In genomic region chr17:7351665-7352558, GRCh38 we compare ENCODE assay signal across 8 cellular contexts. TPM values are rescaled to one million over a fixed set of nuclear protein-coding genes. Genes with fewer than 3 reads are reported as not detected.
A peak's percentile ranks its signal among the peaks of the same experiment; 100 is the strongest.
DNase-seq lines count a peak whose midpoint lies in the region; ATAC-seq and TF ChIP-seq lines count a peak whose summit lies in the region.

TSS of gene KCTD11 (plus strand) at chr17:7352162.

- WGBS in tibial nerve, 2 donors: 1% methylated on average over 41 to 51 of the region's 93 CpGs

- peaks cover 39% of the 10 kb centered on the region for H3K79me2 ChIP-seq in osteoblast (ENCODE audit: insufficient read depth, low read length)

- H3K4me3 Mint-ChIP-seq in glutamatergic neuron (ENCODE audit: unreplicated experiment): peak within 1 kb of the TSS; percentile 90

- peak within 1 kb of the TSS; percentile 96 for H3K4me2 ChIP-seq in osteoblast (ENCODE audit: insufficient read depth, low read length)

- no peaks in the 10 kb centered on the region for H3K9me3 Mint-ChIP-seq in activated naive CD4-positive, alpha-beta T cell treated with anti-CD3 and anti-CD28 coated beads, Interleukin-2, amount 50 U/mL, for 72 hours
- peaks cover 6% of the 10 kb centered on the region for H3K9me3 Mint-ChIP-seq in glutamatergic neuron (ENCODE audit: unreplicated experiment)

- H3K4me1 Mint-ChIP-seq in glutamatergic neuron (ENCODE audit: low read depth, unreplicated experiment): peaks cover 6% of the 10 kb centered on the region

- peak in 1 of 2 donors; percentile 76 for TF ChIP-seq EP300 in tibial nerve (IDR thresholded peaks at IDR 0.05)

- H3K27me3 Mint-ChIP-seq in glutamatergic neuron (ENCODE audit: unreplicated experiment): peaks cover 8% of the 10 kb centered on the region

- H3K9me3 ChIP-seq in SJSA1 (replicated peaks) (no peaks in the 10 kb centered on the region), osteoblast (ENCODE audit: low read depth, low read length) (no peaks in the 10 kb centered on the region), tibial nerve (no peaks in the 10 kb centered on the region)

- peak within 1 kb of the TSS; percentile 87 to 96 for H3K27ac Mint-ChIP-seq in activated naive CD4-positive, alpha-beta T cell treated with anti-CD3 and anti-CD28 coated beads, Interleukin-2, amount 50 U/mL, for 72 hours
- H3K27ac Mint-ChIP-seq in glutamatergic neuron (ENCODE audit: unreplicated experiment): peak within 1 kb of the TSS; percentile 25

- H3K36me3 ChIP-seq in SJSA1: peaks cover 4% of the 10 kb centered on the region
- no peaks in the 10 kb centered on the region for H3K36me3 ChIP-seq in osteoblast (ENCODE audit: insufficient read depth, low read length)
- H3K36me3 ChIP-seq in tibial nerve: no peaks in the 10 kb centered on the region

- H3K27ac ChIP-seq in SJSA1 (peak within 1 kb of the TSS; percentile 92), osteoblast (ENCODE audit: low read depth, low read length) (peak within 1 kb of the TSS; percentile 94), tibial nerve (peak within 1 kb of the TSS; percentile 91 to 100 (median 96))

- TF ChIP-seq POLR2A in tibial nerve (IDR thresholded peaks at IDR 0.05): peak; percentile 2 to 49

- peak within 1 kb of the TSS; percentile 86 for H2AFZ ChIP-seq in osteoblast (ENCODE audit: low read length)

- H3K4me3 ChIP-seq in SJSA1 (peak within 1 kb of the TSS; percentile 77), osteoblast (ENCODE audit: insufficient read depth, low read length) (peak within 1 kb of the TSS; percentile 95), tibial nerve (peak within 1 kb of the TSS; percentile 71 to 95 (median 76))

- peaks cover 37% of the 10 kb centered on the region for H4K20me1 ChIP-seq in osteoblast (ENCODE audit: insufficient read depth, low read length)

- TF ChIP-seq CTCF in glutamatergic neuron (IDR thresholded peaks at IDR 0.05; ENCODE audit: partially characterized antibody, unreplicated experiment): no peak
- peak; percentile 52 for TF ChIP-seq CTCF in osteoblast (IDR thresholded peaks at IDR 0.05; ENCODE audit: extremely low read depth, low read depth, low read length)
- TF ChIP-seq CTCF in tibial nerve (IDR thresholded peaks at IDR 0.05): peak; percentile 27 to 61 (median 41)

- ATAC-seq in GM19372 (IDR thresholded peaks at IDR 0.05; ENCODE audit: low read depth, unreplicated experiment) (peak; percentile 66), HG03521 (IDR thresholded peaks at IDR 0.05; ENCODE audit: unreplicated experiment) (peak; percentile 66)
- ATAC-seq in activated naive CD4-positive, alpha-beta T cell treated with anti-CD3 and anti-CD28 coated beads, Interleukin-2, amount 50 U/mL, for 72 hours: peak; percentile 73 to 85

- H3K27me3 ChIP-seq in SJSA1 (replicated peaks) (no peaks in the 10 kb centered on the region), osteoblast (ENCODE audit: insufficient read depth, low read length) (no peaks in the 10 kb centered on the region), tibial nerve (no peaks in the 10 kb centered on the region)

- DNase-seq in C1 segment of cervical spinal cord (lab: John Stamatoyannopoulos, UW): peak; percentile 28 to 92 (median 80)
- DNase-seq in SJSA1 (ENCODE audit: low read depth in 1 of 2, low spot score in 2 of 2): peak; percentile 93 to 97
- peak; percentile 81 to 96 for DNase-seq in activated naive CD4-positive, alpha-beta T cell treated with anti-CD3 and anti-CD28 coated beads, Interleukin-2, amount 50 U/mL, for 72 hours (ENCODE audit: low spot score in 2 of 2)
- DNase-seq in glutamatergic neuron: peak; percentile 80
- DNase-seq in osteoblast (ENCODE audit: insufficient read length, low spot score, missing footprints): peak; percentile 99
- DNase-seq in tibial nerve (ENCODE audit: low spot score in 2 of 2): peak; percentile 85 to 88

- H3K4me1 ChIP-seq in SJSA1 (replicated peaks) (peaks cover 39% of the 10 kb centered on the region), osteoblast (ENCODE audit: insufficient read depth, low read length) (peaks cover 50% of the 10 kb centered on the region), tibial nerve (peaks cover 0 to 79% (median 44%) of the 10 kb centered on the region in 4 donors)

- peaks cover 11 to 24% of the 10 kb centered on the region in 2 donors for H3K36me3 Mint-ChIP-seq in activated naive CD4-positive, alpha-beta T cell treated with anti-CD3 and anti-CD28 coated beads, Interleukin-2, amount 50 U/mL, for 72 hours
- H3K36me3 Mint-ChIP-seq in glutamatergic neuron (ENCODE audit: unreplicated experiment): no peaks in the 10 kb centered on the region

RNA-seq across cellular contexts. Expression of gene KCTD11, which starts in this region (rescaled TPM):
- total RNA-seq in SJSA1 (2014; rRNA removed; shearing (Covaris generic)): 5.4 and 7.0 TPM in 2 replicates
- 10 to 100 TPM in 1 of 2 donors, 1 to 10 TPM in 1; 3.6 to 10.1 TPM for total RNA-seq in activated naive CD4-positive, alpha-beta T cell treated with anti-CD3 and anti-CD28 coated beads, Interleukin-2, amount 50 U/mL, for 72 hours
- total RNA-seq in glutamatergic neuron (ENCODE audit: unreplicated experiment) (2.2 TPM), osteoblast (11.5 and 11.9 TPM in 2 replicates), tibial nerve (10 to 100 TPM; 25.3 to 35.4 (median 28.7) TPM)

Comparison
In these comparisons a context has a peak if more than half of its experiments do, and no peak if none do; other contexts are left out.
1. Peak in every context shown above with its lines: DNase-seq, ATAC-seq, H3K4me3 ChIP-seq and H3K27ac ChIP-seq.